In genomic region chr20:25496968-25497401, GRCh38 we compare ENCODE assay signal across 15 cellular contexts.
DNase-seq lines count a peak whose midpoint lies in the region; ATAC-seq, FAIRE-seq and TF ChIP-seq lines count a peak whose summit lies in the region.
"Had no signal": no experiment of that assay in that cellular context is flagged by ENCODE, and none has a peak within 500 bp of the region (broad histone marks: within the 10 kb centered on the region; RNA-seq: fewer than 3 reads in every experiment).

No MANE protein-coding gene starts in this region.

- H3K27me3 ChIP-seq in BLaER1 treated with 17β-estradiol and CSF1 and Interleukin-3, amounts not matched to agents 10 nM and 100 nM = no peaks in the 10 kb centered on the region
- H3K27me3 ChIP-seq in SJCRH30 (no peaks in the 10 kb centered on the region), keratinocyte (ENCODE audit: control insufficient read depth, extremely low read depth, insufficient read depth, low read length) (peaks cover 21% of the 10 kb centered on the region)
- H3K27me3 ChIP-seq: brain microvascular endothelial cell, thyroid gland had no signal

- no peaks in the 10 kb centered on the region for H3K4me1 Mint-ChIP-seq in activated CD4-positive, alpha-beta memory T cell treated with anti-CD3 and anti-CD28 coated beads, Interleukin-2, amount 10 ng/mL, durations not matched to agents 7 days and 5 days

- no peaks in the 10 kb centered on the region for H3K9me3 ChIP-seq in BLaER1 treated with 17β-estradiol and CSF1 and Interleukin-3, amounts not matched to agents 10 nM and 100 nM (replicated peaks in 1 of 11)
- H3K9me3 ChIP-seq in SJCRH30 (replicated peaks) (no peaks in the 10 kb centered on the region), keratinocyte (ENCODE audit: control insufficient read depth, low read depth, low read length) (no peaks in the 10 kb centered on the region)
- H3K9me3 ChIP-seq: thyroid gland had no signal

- H3K4me1 ChIP-seq in BLaER1 treated with 17β-estradiol and CSF1 and Interleukin-3, amounts not matched to agents 10 nM and 100 nM = peaks cover 5 to 73% (median 57%) of the 10 kb centered on the region in 10 experiments; a peak in 17 of 20 replicates
- H3K4me1 ChIP-seq in SJCRH30 (peaks cover 8% of the 10 kb centered on the region; the same call in 1 of the 2 replicates), keratinocyte (ENCODE audit: control insufficient read depth, extremely low read depth, insufficient read depth, low read length) (peaks cover 13% of the 10 kb centered on the region)
- H3K4me1 ChIP-seq: thyroid gland had no signal

- no peaks in the 10 kb centered on the region for H3K36me3 Mint-ChIP-seq in activated CD4-positive, alpha-beta memory T cell treated with anti-CD3 and anti-CD28 coated beads, Interleukin-2, amount 10 ng/mL, durations not matched to agents 7 days and 5 days (ENCODE audit: low read depth)

- DNase-seq in HS-27A (ENCODE audit: low read depth) = peak; percentile 22
- DNase-seq in SJCRH30 = peak; percentile 85 to 86
- peak; percentile 95 for DNase-seq in keratinocyte (ENCODE audit: low read depth, low spot score)
- no peak for DNase-seq in kidney glomerular epithelial cell (lab: John Stamatoyannopoulos, UW)
- no peak for DNase-seq in activated gamma-delta T cell treated with Interleukin-2 at 50 U/mL for 16 hours
- no peak for DNase-seq in activated CD4-positive, alpha-beta memory T cell treated with anti-CD3 and anti-CD28 coated beads, Interleukin-2, amount 10 ng/mL, durations not matched to agents 7 days and 5 days
- DNase-seq: activated naive CD4-positive, alpha-beta T cell treated with Interleukin-2 at 50 U/mL for 16 hours; brain microvascular endothelial cell; DMS53; foreskin melanocyte; NCI-H1417 treated with DMSO at 0.1 percent for 48 hours; Right ventricle myocardium superior; thyroid gland had no signal

- H3K4me2 ChIP-seq in BLaER1 treated with 17β-estradiol and CSF1 and Interleukin-3, amounts not matched to agents 10 nM and 100 nM = peak overlapping the region in 9 of 11 experiments; percentile 12 to 86 (median 77); a peak in 17 of 22 replicates
- H3K4me2 ChIP-seq in keratinocyte (ENCODE audit: control insufficient read depth, extremely low read depth, insufficient read depth, low read depth, low read length) = peak overlapping the region; percentile 1

- peak overlapping the region in 2 of 11 experiments; percentile 2 to 10; a peak in 1 of 22 replicates for H3K9ac ChIP-seq in BLaER1 treated with 17β-estradiol and CSF1 and Interleukin-3, amounts not matched to agents 10 nM and 100 nM
- no peak overlapping the region for H3K9ac ChIP-seq in keratinocyte (ENCODE audit: control insufficient read depth, extremely low read depth, insufficient read depth, low read length)

- CTCF ChIA-PET in activated CD4-positive, alpha-beta memory T cell treated with anti-CD3 and anti-CD28 coated beads, Interleukin-2, amount 10 ng/mL, durations not matched to agents 7 days and 5 days (lab: Charles Lee) = no interaction called here

- no peak for ATAC-seq in HG03565 (IDR thresholded peaks at IDR 0.05; ENCODE audit: unreplicated experiment)

- no peak overlapping the region for H3K4me3 Mint-ChIP-seq in activated CD4-positive, alpha-beta memory T cell treated with anti-CD3 and anti-CD28 coated beads, Interleukin-2, amount 10 ng/mL, durations not matched to agents 7 days and 5 days

- H3K27ac Mint-ChIP-seq in activated CD4-positive, alpha-beta memory T cell treated with anti-CD3 and anti-CD28 coated beads, Interleukin-2, amount 10 ng/mL, durations not matched to agents 7 days and 5 days = no peak overlapping the region

- no peaks in the 10 kb centered on the region for H3K9me1 ChIP-seq in keratinocyte (ENCODE audit: control insufficient read depth, extremely low read depth, insufficient read depth, low read length)

- POLR2A ChIA-PET in activated CD4-positive, alpha-beta memory T cell treated with anti-CD3 and anti-CD28 coated beads, Interleukin-2, amount 10 ng/mL, durations not matched to agents 7 days and 5 days (lab: Charles Lee) = interaction anchor here (1.3 kb wide), 1 partner anchor 10 kb away, joined by 3 read pairs; no protein-coding TSS in a partner anchor

- no peak overlapping the region for H3K4me3 ChIP-seq in BLaER1 treated with 17β-estradiol and CSF1 and Interleukin-3, amounts not matched to agents 10 nM and 100 nM
- H3K4me3 ChIP-seq in SJCRH30 (no peak overlapping the region), keratinocyte (ENCODE audit: control insufficient read depth in 2 of 3, extremely low read depth in 1 of 3, insufficient read depth in 2 of 3, low read depth in 1 of 3, low read length in 3 of 3) (no peak overlapping the region)
- H3K4me3 ChIP-seq: thyroid gland had no signal

- peak; percentile 96 for FAIRE-seq in keratinocyte (lab: Jason Lieb, UNC)

- 0 out of 22 replicates have a peak, but pooled peaks cover 0 to 6% (median 0%) of the 10 kb centered on the region in 11 experiments for H4K20me1 ChIP-seq in BLaER1 treated with 17β-estradiol and CSF1 and Interleukin-3, amounts not matched to agents 10 nM and 100 nM
- H4K20me1 ChIP-seq in keratinocyte (ENCODE audit: control insufficient read depth, extremely low read depth, insufficient read depth, low read length) = no peaks in the 10 kb centered on the region

- H3K36me3 ChIP-seq in BLaER1 treated with 17β-estradiol and CSF1 and Interleukin-3, amounts not matched to agents 10 nM and 100 nM = no peaks in the 10 kb centered on the region
- no peaks in the 10 kb centered on the region for H3K36me3 ChIP-seq in SJCRH30
- no peaks in the 10 kb centered on the region for H3K36me3 ChIP-seq in keratinocyte (ENCODE audit: control insufficient read depth in 2 of 2, extremely low read depth in 1 of 2, insufficient read depth in 2 of 2, low read length in 2 of 2)
- H3K36me3 ChIP-seq: brain microvascular endothelial cell, thyroid gland had no signal

- H3K27ac ChIP-seq in BLaER1 treated with 17β-estradiol and CSF1 and Interleukin-3, amounts not matched to agents 10 nM and 100 nM = no peak overlapping the region
- H3K27ac ChIP-seq in SJCRH30 (peak overlapping the region; percentile 16), keratinocyte (ENCODE audit: control insufficient read depth, insufficient read depth, low read length) (no peak overlapping the region)
- H3K27ac ChIP-seq: brain microvascular endothelial cell, thyroid gland had no signal

- H3K27me3 Mint-ChIP-seq in activated CD4-positive, alpha-beta memory T cell treated with anti-CD3 and anti-CD28 coated beads, Interleukin-2, amount 10 ng/mL, durations not matched to agents 7 days and 5 days = no peaks in the 10 kb centered on the region

- dilution Hi-C loops in keratinocyte (cut with MboI; ENCODE audit: extremely low pct_ligation_motif_present, low sequenced_read_pairs) = no loop called here

- H3K79me2 ChIP-seq in keratinocyte (ENCODE audit: control insufficient read depth, insufficient read depth, low read length) = no peaks in the 10 kb centered on the region

- H2AFZ ChIP-seq in keratinocyte (ENCODE audit: control insufficient read depth, low read length) = no peak overlapping the region

- no peaks in the 10 kb centered on the region for H3K9me3 Mint-ChIP-seq in activated CD4-positive, alpha-beta memory T cell treated with anti-CD3 and anti-CD28 coated beads, Interleukin-2, amount 10 ng/mL, durations not matched to agents 7 days and 5 days

- TF ChIP-seq CTCF in keratinocyte (optimal IDR thresholded peaks at IDR 0.05 in 1 of 3, IDR thresholded peaks at IDR 0.05 in 1 of 3, conservative IDR thresholded peaks at IDR 0.05 in 1 of 3; ENCODE audit: extremely low read depth in 1 of 3, insufficient read depth in 2 of 3, low read length in 3 of 3) = no peak

Comparison
In these comparisons a context has a peak if more than half of its experiments do, and no peak if none do; other contexts are left out.
1. DNase-seq: peak in HS-27A (single experiment), SJCRH30 (2 of 2) and keratinocyte (single experiment); none in kidney glomerular epithelial cell (single experiment), activated gamma-delta T cell treated with Interleukin-2 at 50 U/mL for 16 hours (single experiment) and activated CD4-positive, alpha-beta memory T cell treated with anti-CD3 and anti-CD28 coated beads, Interleukin-2, amount 10 ng/mL, durations not matched to agents 7 days and 5 days (single experiment).